In the genomic region with DNA sequence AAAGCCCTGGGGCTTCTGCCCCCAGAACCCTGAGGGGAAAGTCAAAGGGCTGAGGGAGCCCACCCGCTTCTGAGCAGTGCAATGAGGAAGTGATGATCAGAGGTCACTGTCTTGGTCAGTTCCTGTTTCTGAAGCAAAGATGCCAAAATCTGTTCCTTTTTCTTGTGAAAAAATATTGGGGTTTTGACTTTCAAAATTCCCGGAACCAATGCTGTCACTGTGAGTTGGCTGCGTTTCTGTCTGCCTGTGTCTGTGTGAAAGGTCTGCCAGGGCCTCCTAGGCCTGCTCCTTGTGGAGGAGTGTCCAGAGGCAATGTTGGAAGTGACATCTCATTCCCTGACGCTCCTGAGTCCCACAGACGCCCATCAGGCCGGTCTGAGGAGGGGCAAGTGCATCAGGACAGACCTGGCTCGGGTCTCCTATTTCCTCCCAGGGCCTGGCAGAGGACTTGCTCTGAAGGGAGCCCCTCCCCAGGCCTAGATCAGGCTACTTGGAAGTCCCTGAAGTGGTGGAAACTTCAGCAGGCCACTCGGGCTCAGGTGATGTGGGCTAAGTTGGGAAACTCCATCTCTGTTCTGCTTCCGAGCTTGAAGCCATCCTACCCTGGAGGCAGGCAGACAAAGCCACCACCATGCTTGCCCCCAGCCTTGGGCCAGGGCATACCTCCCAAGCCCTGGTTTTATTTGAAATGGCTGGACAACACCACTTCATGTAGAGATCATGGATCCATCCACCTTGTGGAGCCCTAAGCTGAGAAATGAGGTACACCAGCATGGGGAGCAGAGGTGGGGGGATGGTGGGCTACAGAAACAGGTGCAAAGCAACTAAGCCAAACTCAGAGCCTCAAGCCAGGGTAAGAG, we compare ENCODE assay signal across 9 cellular contexts. TPM values are rescaled to one million over a fixed set of nuclear protein-coding genes. Genes with fewer than 3 reads are reported as not detected.
A peak's percentile ranks its signal among the peaks of the same experiment; 100 is the strongest.
DNase-seq lines count a peak whose midpoint lies in the region; ATAC-seq and TF ChIP-seq lines count a peak whose summit lies in the region.
"Had no signal": no experiment of that assay in that cellular context is flagged by ENCODE, and none has a peak within 500 bp of the region (broad histone marks: within the 10 kb centered on the region; RNA-seq: fewer than 3 reads in every experiment).

No MANE protein-coding gene starts in this region.

- no peaks in the 10 kb centered on the region for H3K27me3 ChIP-seq in gastroesophageal sphincter
- no peaks in the 10 kb centered on the region for H3K27me3 ChIP-seq in rectal smooth muscle tissue (ENCODE audit: control insufficient read depth, insufficient read depth, low read length)

- H3K36me3 ChIP-seq in gastroesophageal sphincter (no peaks in the 10 kb centered on the region), rectal smooth muscle tissue (ENCODE audit: control insufficient read depth, insufficient read depth, low read length) (no peaks in the 10 kb centered on the region)

- H3K27ac ChIP-seq in gastroesophageal sphincter (peak overlapping the region in 3 of 4 donors; percentile 62 to 89 (median 68)), rectal smooth muscle tissue (ENCODE audit: low read depth, low read length) (peak overlapping the region; percentile 15)

- ATAC-seq in gastroesophageal sphincter (peak; percentile 16), GM19463 (IDR thresholded peaks at IDR 0.05; ENCODE audit: unreplicated experiment) (no peak), HG02970 (IDR thresholded peaks at IDR 0.05; ENCODE audit: low FRiP score, unreplicated experiment) (no peak)

- TF ChIP-seq EP300 in gastroesophageal sphincter (IDR thresholded peaks at IDR 0.05), result no peak

- no peaks in the 10 kb centered on the region for H3K9me3 ChIP-seq in gastroesophageal sphincter

- no peak for TF ChIP-seq POLR2A in gastroesophageal sphincter (IDR thresholded peaks at IDR 0.05)

- no peak for TF ChIP-seq CTCF in gastroesophageal sphincter (IDR thresholded peaks at IDR 0.05)

- 54 to 73% methylated on average over 3 to 4 of the region's 9 CpGs for WGBS in gastroesophageal sphincter (ENCODE audit: low coverage in 1 of 2), 2 donors

- H3K4me3 ChIP-seq in gastroesophageal sphincter, result no peak overlapping the region
- H3K4me3 ChIP-seq in rectal smooth muscle tissue (ENCODE audit: low read length), result no peak overlapping the region

- H3K4me1 ChIP-seq in gastroesophageal sphincter (peaks cover 0 to 44% (median 19%) of the 10 kb centered on the region in 3 donors), rectal smooth muscle tissue (ENCODE audit: control insufficient read depth, insufficient read depth, low read length) (peaks cover 7% of the 10 kb centered on the region)

- DNase-seq in CMK (ENCODE audit: low read depth) (peak; percentile 36), OCI-M1 (lab: John Stamatoyannopoulos, UW) (peak; percentile 71), kidney tubule cell (ENCODE audit: low spot score) (no peak), NCI-H748 (lab: John Stamatoyannopoulos, UW; ENCODE audit: unreplicated experiment) (no peak)
- DNase-seq: NCI-H1930 had no signal

- H3K9ac ChIP-seq in rectal smooth muscle tissue (ENCODE audit: low read length), result no peak overlapping the region

RNA-seq across cellular contexts. Expression of a gene that starts 51.0 kb away (rescaled TPM):
- total RNA-seq in gastroesophageal sphincter, result 100 to 1,000 TPM in 3 of 4 donors, 10 to 100 TPM in 1; 89.0 to 277 (median 194) TPM

Comparison
In these comparisons a context has a peak if more than half of its experiments do, and no peak if none do; other contexts are left out.
1. DNase-seq: peak in CMK (single experiment) and OCI-M1 (single experiment); none in kidney tubule cell (single experiment) and NCI-H748 (single experiment).